In the genomic region with DNA sequence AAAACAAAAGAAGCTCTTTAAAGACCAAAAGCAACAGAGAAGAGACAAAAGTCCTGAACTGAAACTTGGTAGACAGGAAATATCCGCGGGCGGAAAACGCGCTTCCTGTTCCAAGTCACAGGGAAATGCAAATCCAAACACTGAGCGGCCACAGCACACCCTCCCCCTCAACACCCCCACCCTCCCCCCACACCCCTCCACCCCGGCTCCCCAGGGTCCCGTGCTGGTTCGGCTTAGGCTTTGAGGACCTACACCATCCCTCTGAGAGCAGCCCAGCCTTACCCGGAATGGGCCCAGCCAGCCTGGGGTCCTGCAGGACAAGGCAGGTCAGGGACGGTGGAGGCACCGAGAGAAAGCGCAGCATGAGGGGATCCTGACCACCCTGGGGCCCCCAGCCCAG, we compare ENCODE assay signal across 16 cellular contexts.
A peak's percentile ranks its signal among the peaks of the same experiment; 100 is the strongest.
DNase-seq lines count a peak whose midpoint lies in the region; ATAC-seq and TF ChIP-seq lines count a peak whose summit lies in the region.
"Had no signal": no experiment of that assay in that cellular context is flagged by ENCODE, and none has a peak within 500 bp of the region (broad histone marks: within the 10 kb centered on the region; RNA-seq: fewer than 3 reads in every experiment).

No MANE protein-coding gene starts in this region.

- H3K9me2 ChIP-seq in GM23338 (ENCODE audit: insufficient read depth): no peaks in the 10 kb centered on the region

- H3K27ac ChIP-seq in RWPE2 (ENCODE audit: poor library complexity, severe bottlenecking) (no peak overlapping the region), spleen (peak overlapping the region in 6 of 8 donors; percentile 52 to 76 (median 68)), GM23338 (ENCODE audit: low read depth) (no peak overlapping the region)
- H3K27ac ChIP-seq: SJSA1 had no signal

- no peaks in the 10 kb centered on the region for H3F3A ChIP-seq in GM23338 (replicated peaks; ENCODE audit: low read depth)

- H3K4me1 ChIP-seq in RWPE2 (ENCODE audit: insufficient read depth, poor library complexity, severe bottlenecking): no peaks in the 10 kb centered on the region
- H3K4me1 ChIP-seq in spleen: peaks cover 13 to 40% (median 24%) of the 10 kb centered on the region in 6 donors
- no peaks in the 10 kb centered on the region for H3K4me1 ChIP-seq in GM23338 (ENCODE audit: insufficient read depth)
- H3K4me1 ChIP-seq: SJSA1 had no signal

- no peak overlapping the region; the same call in 2 of the 3 replicates for H3K4me3 Mint-ChIP-seq in GM23338

- intact Hi-C loops in spleen (cut with DNase I; ENCODE audit: low total_unique reads): no loop called here

- H2AFZ ChIP-seq in GM23338: no peak overlapping the region

- H3K4me3 ChIP-seq in RWPE2 (ENCODE audit: severe bottlenecking): no peak overlapping the region
- peak overlapping the region in 2 of 8 donors; percentile 11 to 48 for H3K4me3 ChIP-seq in spleen
- H3K4me3 ChIP-seq in GM23338: no peak overlapping the region
- H3K4me3 ChIP-seq: HAP-1, SJSA1 had no signal

- H3K9me3 ChIP-seq in RWPE2 (ENCODE audit: severe bottlenecking) (no peaks in the 10 kb centered on the region), spleen (peaks cover 0 to 10% (median 0%) of the 10 kb centered on the region in 8 donors)
- H3K9me3 ChIP-seq: SJSA1 had no signal

- TF ChIP-seq POLR2A in spleen (IDR thresholded peaks at IDR 0.05): no peak

- no peak for ATAC-seq in RWPE2 (ENCODE audit: low read depth)
- no peak for ATAC-seq in GM23338
- ATAC-seq in HG02885 (IDR thresholded peaks at IDR 0.05; ENCODE audit: poor library complexity, unreplicated experiment): no peak

- H3K79me2 ChIP-seq in GM23338 (replicated peaks; ENCODE audit: insufficient read depth): no peaks in the 10 kb centered on the region

- H3K27ac Mint-ChIP-seq in GM23338: no peak overlapping the region

- peak; percentile 56 for DNase-seq in activated CD8-positive, alpha-beta memory T cell treated with anti-CD3 and anti-CD28 coated beads for 24 hours
- no peak for DNase-seq in activated CD8-positive, alpha-beta memory T cell treated with anti-CD3 and anti-CD28 coated beads, Interleukin-2, amount 50 U/mL, for 4 hours
- DNase-seq in RWPE2 (ENCODE audit: low spot score): peak; percentile 44
- DNase-seq in germinal center (ENCODE audit: low spot score): peak; percentile 75
- DNase-seq in spleen: peak; percentile 77
- no peak for DNase-seq in GM23338 (ENCODE audit: low spot score)
- DNase-seq in NCI-H82 treated with DMSO at 0.1 percent for 48 hours (lab: John Stamatoyannopoulos, UW; ENCODE audit: unreplicated experiment): no peak
- DNase-seq: activated CD4-positive, alpha-beta T cell treated with anti-CD3 and anti-CD28 coated beads for 1 hour; amniotic stem cell; mesenchymal stem cell; NCI-H1417; NCI-H774; stimulated activated CD4-positive, alpha-beta T cell treated with anti-CD3 and anti-CD28 coated beads, Interleukin-4, amount 100 ng/mL, for 4 hours had no signal

- peaks cover 4% of the 10 kb centered on the region; the same call in 2 of the 3 replicates for H3K36me3 Mint-ChIP-seq in GM23338 (ENCODE audit: low read depth)

- WGBS in spleen, 5 donors: 7 to 11% (median 9%) methylated on average over 13 of the region's 13 CpGs

- no peaks in the 10 kb centered on the region for H4K20me1 ChIP-seq in GM23338 (replicated peaks; ENCODE audit: insufficient read depth)

- H3K27me3 ChIP-seq in RWPE2 (ENCODE audit: insufficient read depth, poor library complexity, severe bottlenecking): peaks cover 46% of the 10 kb centered on the region
- H3K27me3 ChIP-seq in spleen (replicated peaks in 1 of 7): peaks cover 0 to 53% (median 31%) of the 10 kb centered on the region in 7 donors
- H3K27me3 ChIP-seq in GM23338 (ENCODE audit: insufficient read depth): no peaks in the 10 kb centered on the region

- peaks cover 8% of the 10 kb centered on the region for H3K9me3 Mint-ChIP-seq in GM23338

- H3K4me2 ChIP-seq in GM23338: no peak overlapping the region

- H3K36me3 ChIP-seq in RWPE2 (ENCODE audit: low read depth): no peaks in the 10 kb centered on the region
- H3K36me3 ChIP-seq in spleen: no peaks in the 10 kb centered on the region
- H3K36me3 ChIP-seq in GM23338 (ENCODE audit: insufficient read depth): no peaks in the 10 kb centered on the region; the same call in 1 of the 2 replicates
- H3K36me3 ChIP-seq: HAP-1, SJSA1 had no signal

- peaks cover 36% of the 10 kb centered on the region for H3K27me3 Mint-ChIP-seq in GM23338 (ENCODE audit: insufficient read depth, low read depth, poor library complexity)

- peaks cover 17% of the 10 kb centered on the region for H3K4me1 Mint-ChIP-seq in GM23338

- TF ChIP-seq CTCF in RWPE2 (IDR thresholded peaks at IDR 0.05; ENCODE audit: poor library complexity, severe bottlenecking) (no peak), spleen (IDR thresholded peaks at IDR 0.05 in 8 of 11, conservative IDR thresholded peaks at IDR 0.05 in 3 of 11) (no peak), GM23338 (conservative IDR thresholded peaks at IDR 0.05; ENCODE audit: low read depth in 2 of 2) (no peak)

TF ChIP-seq in GM23338, 12 proteins besides CTCF, POLR2A, EP300 and RAD21 (continues in another document):
- no peak for TF ChIP-seq ZNF331 (CRISPR knock-in tag; IDR thresholded peaks at IDR 0.05; ENCODE audit: low read depth)
- no peak for TF ChIP-seq STAT1 (IDR thresholded peaks at IDR 0.05; ENCODE audit: unreplicated experiment)
- TF ChIP-seq ZNF462 (CRISPR knock-in tag; IDR thresholded peaks at IDR 0.05): no peak
- no peak for TF ChIP-seq POLR2AphosphoS5 (IDR thresholded peaks at IDR 0.05; ENCODE audit: low read depth)
- no peak for TF ChIP-seq NANOG (IDR thresholded peaks at IDR 0.05; ENCODE audit: borderline replicate concordance)
- no peak for TF ChIP-seq EZH2 (IDR thresholded peaks at IDR 0.05; ENCODE audit: low read depth, unreplicated experiment)
- no peak for TF ChIP-seq JUNB (IDR thresholded peaks at IDR 0.05; ENCODE audit: unreplicated experiment)
- no peak for TF ChIP-seq EZH2phosphoT487 (IDR thresholded peaks at IDR 0.05; ENCODE audit: unreplicated experiment)

Comparison
In these comparisons a context has a peak if more than half of its experiments do, and no peak if none do; other contexts are left out.
1. DNase-seq: peak in activated CD8-positive, alpha-beta memory T cell treated with anti-CD3 and anti-CD28 coated beads for 24 hours (single experiment), RWPE2 (single experiment), germinal center (single experiment) and spleen (single experiment); none in activated CD8-positive, alpha-beta memory T cell treated with anti-CD3 and anti-CD28 coated beads, Interleukin-2, amount 50 U/mL, for 4 hours (single experiment), GM23338 (single experiment) and NCI-H82 treated with DMSO at 0.1 percent for 48 hours (single experiment).
2. H3K27ac ChIP-seq: peak in spleen (6 of 8); none in RWPE2 (single experiment) and GM23338 (single experiment).